21 cellular contexts compared by ENCODE assay signal in the genomic region with DNA sequence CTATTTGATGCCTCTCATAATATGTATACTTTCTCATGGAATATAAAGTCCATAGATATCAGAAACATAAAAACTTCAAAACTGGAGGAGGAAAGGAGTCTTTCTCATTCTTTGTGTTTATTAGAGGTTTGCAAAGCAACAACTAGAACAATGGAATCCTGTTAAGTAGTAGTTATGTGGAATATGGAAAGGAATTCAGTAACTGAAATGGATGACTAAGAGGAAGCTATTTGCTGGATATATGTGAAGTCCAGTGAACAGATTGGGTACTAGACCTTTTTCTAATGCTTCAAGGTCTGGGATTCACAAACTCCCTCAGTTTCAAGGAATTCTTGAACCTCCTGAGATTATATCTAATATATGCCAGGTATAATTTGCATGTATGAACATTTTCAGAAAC.
A peak's percentile ranks its signal among the peaks of the same experiment; 100 is the strongest.
DNase-seq lines count a peak whose midpoint lies in the region; ATAC-seq, FAIRE-seq and TF ChIP-seq lines count a peak whose summit lies in the region.
"Had no signal": no experiment of that assay in that cellular context is flagged by ENCODE, and none has a peak within 500 bp of the region (broad histone marks: within the 10 kb centered on the region; RNA-seq: fewer than 3 reads in every experiment).

No MANE protein-coding gene starts in this region.

- H3K9me3 ChIP-seq in endothelial cell of umbilical vein (replicated peaks; ENCODE audit: control insufficient read depth, insufficient read depth, low read length), result no peaks in the 10 kb centered on the region
- no peaks in the 10 kb centered on the region for H3K9me3 ChIP-seq in naive thymus-derived CD4-positive, alpha-beta T cell (ENCODE audit: control insufficient read depth in 2 of 3, low read length in 3 of 3)
- H3K9me3 ChIP-seq: MG63, SK-N-SH had no signal

- DNase-seq in EL, result peak; percentile 21
- peak; percentile 55 for DNase-seq in HT1080 (ENCODE audit: low read depth)
- DNase-seq in endothelial cell of umbilical vein (ENCODE audit: low read depth, low spot score), result peak; percentile 45
- DNase-seq in kidney tubule cell (ENCODE audit: low spot score), result peak; percentile 26
- DNase-seq in MV-4-11 (lab: John Stamatoyannopoulos, UW), result no peak
- no peak for DNase-seq in naive thymus-derived CD4-positive, alpha-beta T cell
- no peak for DNase-seq in NCI-H2171 treated with DMSO at 0.1 percent for 48 hours (lab: John Stamatoyannopoulos, UW)
- DNase-seq in mesenteric fat pad (ENCODE audit: low spot score), result no peak
- DNase-seq: AML-193, DMS 273 treated with DMSO at 0.1 percent for 48 hours, HFFc6, NCI-H1092, NCI-H1436 treated with DMSO at 0.1 percent for 48 hours, NCI-H2029 treated with DMSO at 0.1 percent for 48 hours, NCI-H446 treated with DMSO at 0.1 percent for 48 hours had no signal

- no peak overlapping the region for H3K4me2 ChIP-seq in endothelial cell of umbilical vein (ENCODE audit: insufficient read depth, low read length)
- H3K4me2 ChIP-seq: SK-N-SH had no signal

- peaks cover 0 to 3% (median 0%) of the 10 kb centered on the region in 11 donors for H3K9me3 Mint-ChIP-seq in naive thymus-derived CD4-positive, alpha-beta T cell

- H3K79me2 ChIP-seq in endothelial cell of umbilical vein (ENCODE audit: control insufficient read depth, insufficient read depth, low read length), result no peaks in the 10 kb centered on the region

- no peaks in the 10 kb centered on the region for H3K27me3 Mint-ChIP-seq in naive thymus-derived CD4-positive, alpha-beta T cell
- H3K27me3 Mint-ChIP-seq: IgD-negative memory B cell had no signal

- intact Hi-C loops in endothelial cell of umbilical vein (cut with micrococcal nuclease), result loop anchor here (2.0 kb wide), 1 partner anchor 40 kb away; no protein-coding TSS in a partner anchor
- intact Hi-C loops in naive thymus-derived CD4-positive, alpha-beta T cell (cut with micrococcal nuclease), result no loop called here

- no TSS peak for BruUV-seq in endothelial cell of umbilical vein (replicated peaks; lab: Mats Ljungman, UMichigan)

- no peak for TF ChIP-seq POLR2A in endothelial cell of umbilical vein (IDR thresholded peaks at IDR 0.05; ENCODE audit: low read depth, low read length)

- H3K9ac ChIP-seq in endothelial cell of umbilical vein (replicated peaks; ENCODE audit: extremely low read depth, insufficient read depth, low read length), result no peak overlapping the region
- H3K9ac ChIP-seq: SK-N-SH had no signal

- dilution Hi-C loops in endothelial cell of umbilical vein (cut with MboI; ENCODE audit: extremely low pct_ligation_motif_present, low sequenced_read_pairs), result no loop called here

- CTCF ChIA-PET in endothelial cell of umbilical vein (lab: Charles Lee), result interaction anchor here (0.8 to 2.9 kb wide), 14 partner anchors 8 to 92 kb away, joined by 3 to 13 read pairs (median 3); no protein-coding TSS in a partner anchor
- CTCF ChIA-PET in naive thymus-derived CD4-positive, alpha-beta T cell (lab: Charles Lee), result no interaction called here

- peak; percentile 61 for FAIRE-seq in endothelial cell of umbilical vein (lab: Jason Lieb, UNC)
- FAIRE-seq: GM12891, HTR-8/SVneo had no signal

- H3K27ac Mint-ChIP-seq in naive thymus-derived CD4-positive, alpha-beta T cell, result no peak overlapping the region
- H3K27ac Mint-ChIP-seq: HFFc6, IgD-negative memory B cell had no signal

- H3K4me1 ChIP-seq in endothelial cell of umbilical vein (ENCODE audit: control insufficient read depth, extremely low read depth, insufficient read depth, low read length), result no peaks in the 10 kb centered on the region
- no peaks in the 10 kb centered on the region for H3K4me1 ChIP-seq in naive thymus-derived CD4-positive, alpha-beta T cell (ENCODE audit: control insufficient read depth in 2 of 2, insufficient read depth in 2 of 2, low read length in 2 of 2)

- no peaks in the 10 kb centered on the region for H3K36me3 ChIP-seq in endothelial cell of umbilical vein (ENCODE audit: control insufficient read depth in 2 of 2, extremely low read depth in 1 of 2, insufficient read depth in 2 of 2, low read length in 2 of 2)
- no peaks in the 10 kb centered on the region for H3K36me3 ChIP-seq in naive thymus-derived CD4-positive, alpha-beta T cell (ENCODE audit: control insufficient read depth in 2 of 3, insufficient read depth in 3 of 3, low read length in 3 of 3)
- H3K36me3 ChIP-seq: MG63 had no signal

- no peak overlapping the region for H3K4me3 Mint-ChIP-seq in naive thymus-derived CD4-positive, alpha-beta T cell
- H3K4me3 Mint-ChIP-seq: HFFc6, IgD-negative memory B cell had no signal

- H3K4me1 Mint-ChIP-seq in naive thymus-derived CD4-positive, alpha-beta T cell, result no peaks in the 10 kb centered on the region

- H4K20me1 ChIP-seq in endothelial cell of umbilical vein (replicated peaks; ENCODE audit: control insufficient read depth, extremely low read depth, insufficient read depth, low read length), result no peaks in the 10 kb centered on the region

- no peaks in the 10 kb centered on the region for H3K9me1 ChIP-seq in endothelial cell of umbilical vein (replicated peaks; ENCODE audit: control insufficient read depth, extremely low read depth, insufficient read depth, low read length)

- POLR2A ChIA-PET in endothelial cell of umbilical vein (lab: Charles Lee), result no interaction called here
- POLR2A ChIA-PET in naive thymus-derived CD4-positive, alpha-beta T cell (lab: Charles Lee), result no interaction called here

- H3K4me3 ChIP-seq in endothelial cell of umbilical vein (replicated peaks in 1 of 3; ENCODE audit: insufficient read depth in 1 of 3, low read depth in 1 of 3, low read length in 3 of 3), result no peak overlapping the region
- H3K4me3 ChIP-seq in naive thymus-derived CD4-positive, alpha-beta T cell (ENCODE audit: low read length), result no peak overlapping the region
- H3K4me3 ChIP-seq: MG63 had no signal

- no peak for ATAC-seq in naive thymus-derived CD4-positive, alpha-beta T cell

- no peaks in the 10 kb centered on the region for H3K36me3 Mint-ChIP-seq in naive thymus-derived CD4-positive, alpha-beta T cell
- H3K36me3 Mint-ChIP-seq: IgD-negative memory B cell had no signal

- peak overlapping the region; percentile 41 for H2AFZ ChIP-seq in endothelial cell of umbilical vein (ENCODE audit: low read depth, low read length)

- H3K27me3 ChIP-seq in endothelial cell of umbilical vein (ENCODE audit: control insufficient read depth in 2 of 2, insufficient read depth in 2 of 2, low read length in 2 of 2), result no peaks in the 10 kb centered on the region
- no peaks in the 10 kb centered on the region for H3K27me3 ChIP-seq in naive thymus-derived CD4-positive, alpha-beta T cell (ENCODE audit: control insufficient read depth in 2 of 2, insufficient read depth in 2 of 2, low read length in 2 of 2)
- H3K27me3 ChIP-seq: MG63 had no signal

- TF ChIP-seq CTCF in endothelial cell of umbilical vein (IDR thresholded peaks at IDR 0.05; ENCODE audit: extremely low read depth in 1 of 2, insufficient read depth in 1 of 2, low read depth in 1 of 2, low read length in 2 of 2), result no peak

- H3K27ac ChIP-seq in endothelial cell of umbilical vein (ENCODE audit: insufficient read depth, low read depth, low read length), result no peak overlapping the region
- no peak overlapping the region for H3K27ac ChIP-seq in naive thymus-derived CD4-positive, alpha-beta T cell (ENCODE audit: low read depth, low read length)
- H3K27ac ChIP-seq: C4-2B had no signal

TF ChIP-seq in endothelial cell of umbilical vein, 7 proteins besides CTCF, POLR2A, EP300 and RAD21:
- TF ChIP-seq GATA2 (IDR thresholded peaks at IDR 0.05; ENCODE audit: insufficient read depth, insufficient read length, low read depth, low read length) (no peak), FOS (IDR thresholded peaks at IDR 0.05; ENCODE audit: borderline replicate concordance, insufficient read depth, low read length) (peak; percentile 43), JUN (IDR thresholded peaks at IDR 0.05; ENCODE audit: borderline replicate concordance, insufficient read depth, insufficient read length, low read depth) (no peak)

Comparison
In these comparisons a context has a peak if more than half of its experiments do, and no peak if none do; other contexts are left out.
1. DNase-seq: peak in EL (single experiment), HT1080 (single experiment), endothelial cell of umbilical vein (single experiment) and kidney tubule cell (single experiment); none in MV-4-11 (single experiment), naive thymus-derived CD4-positive, alpha-beta T cell (0 of 9), NCI-H2171 treated with DMSO at 0.1 percent for 48 hours (single experiment) and mesenteric fat pad (single experiment).